In the genomic region with DNA sequence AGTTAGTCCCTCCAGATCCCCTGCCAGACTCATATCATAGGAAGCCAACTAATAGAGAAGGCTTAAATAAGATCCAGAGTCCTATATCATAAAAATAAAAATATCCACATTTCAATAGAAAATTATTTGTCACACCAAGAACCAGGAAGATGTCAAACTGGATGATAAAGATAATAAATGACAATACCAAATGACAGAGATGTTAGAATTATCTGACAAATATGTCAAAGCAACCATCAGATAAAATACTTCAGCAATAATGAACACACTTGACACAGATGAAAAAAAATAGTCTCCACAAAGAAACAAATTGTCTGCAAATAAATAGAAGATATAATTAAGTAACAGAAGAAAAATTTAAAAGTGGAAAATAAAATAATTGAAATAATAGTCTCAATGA, we compare ENCODE assay signal across 11 cellular contexts.
"Had no signal": no experiment of that assay in that cellular context is flagged by ENCODE, and none has a peak within 500 bp of the region (broad histone marks: within the 10 kb centered on the region; RNA-seq: fewer than 3 reads in every experiment).

No MANE protein-coding gene starts in this region.

- H3K36me3 ChIP-seq: HAP-1 had no signal

- DNase-seq: GM23248, GOT3, H7, H9, HCEC 1CT, HFFc6 had no signal

- H3K4me3 ChIP-seq: GM23248, GM23338, HAP-1 had no signal

- FAIRE-seq: H1, H54 had no signal

- H3K9ac ChIP-seq: GM23248 had no signal

- H3K27ac ChIP-seq: GM23248 had no signal

- H2AFZ ChIP-seq: GM23248, GM23338 had no signal

- ATAC-seq: GM23338, HCT116 had no signal

- H3K4me2 ChIP-seq: GM23338 had no signal

- H3K9me3 ChIP-seq: HAP-1 had no signal
